1 cellular context compared by ENCODE assay signal in genomic region chr7:112938895-112939588, GRCh38.
TF ChIP-seq lines count a peak whose summit lies in the region.

No MANE protein-coding gene starts in this region.

TF ChIP-seq in Ishikawa, 13 proteins besides CTCF, POLR2A, EP300 and RAD21 (continued from another document):
- TF ChIP-seq USF1 (IDR thresholded peaks at IDR 0.05), result no peak
